In the genomic region with DNA sequence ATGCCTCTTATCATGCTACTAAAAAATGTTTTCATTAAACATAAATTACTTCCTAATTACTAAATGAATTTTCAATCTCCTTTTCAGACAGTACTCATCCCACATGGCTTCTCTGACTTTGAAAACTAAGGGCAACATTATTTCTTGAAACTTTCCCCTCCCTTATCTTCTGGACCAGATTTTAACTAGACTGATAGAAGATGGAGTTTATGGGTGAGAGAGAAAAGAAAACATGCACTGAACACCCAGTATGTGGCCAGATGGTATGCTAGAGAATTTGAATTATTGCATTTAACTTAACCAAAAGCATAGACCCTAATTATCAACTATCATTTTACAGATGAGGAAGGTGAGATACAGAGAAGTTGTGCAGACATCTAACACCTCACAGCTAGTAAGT, we compare ENCODE assay signal across 21 cellular contexts. TPM values are rescaled to one million over a fixed set of nuclear protein-coding genes. Genes with fewer than 3 reads are reported as not detected.
DNase-seq lines count a peak whose midpoint lies in the region; ATAC-seq and TF ChIP-seq lines count a peak whose summit lies in the region.
"Had no signal": no experiment of that assay in that cellular context is flagged by ENCODE, and none has a peak within 500 bp of the region (broad histone marks: within the 10 kb centered on the region; RNA-seq: fewer than 3 reads in every experiment).

No MANE protein-coding gene starts in this region.

- H3K27me3 ChIP-seq in left ventricle myocardium inferior (ENCODE audit: low read depth) = no peaks in the 10 kb centered on the region
- no peaks in the 10 kb centered on the region for H3K27me3 ChIP-seq in heart left ventricle
- H3K27me3 ChIP-seq: adrenal gland, body of pancreas, gastroesophageal sphincter, ovary, upper lobe of right lung had no signal

- H3K4me2 ChIP-seq in OCI-LY7 (ENCODE audit: low read length) = peak overlapping the region; percentile 50; the same call in 1 of the 2 replicates

- H3K27ac ChIP-seq in left ventricle myocardium inferior (replicated peaks) (peak overlapping the region; percentile 75), heart left ventricle (peak overlapping the region in 2 of 12 donors; percentile 54 to 68), OCI-LY7 (ENCODE audit: low read depth, low read length, poor library complexity, severe bottlenecking) (no peak overlapping the region)
- H3K27ac ChIP-seq: adrenal gland, body of pancreas, C4-2B, gastroesophageal sphincter, ovary, RWPE1, upper lobe of right lung had no signal

- peaks cover 42% of the 10 kb centered on the region for H3K36me3 Mint-ChIP-seq in central memory CD8-positive, alpha-beta T cell (ENCODE audit: insufficient read depth)

- DNase-seq in left ventricle myocardium inferior (no peak), heart left ventricle (no peak), OCI-LY7 (ENCODE audit: low spot score) (no peak), NCI-H146 treated with DMSO at 0.1 percent for 48 hours (lab: John Stamatoyannopoulos, UW; ENCODE audit: unreplicated experiment) (no peak), RKO (ENCODE audit: low spot score) (no peak), NCI-H1048 (lab: John Stamatoyannopoulos, UW) (no peak)
- no peak for DNase-seq in central memory CD8-positive, alpha-beta T cell (ENCODE audit: low spot score in 2 of 2)
- DNase-seq: adrenal gland, body of pancreas, cerebellar nuclear complex, HCEC 1CT, left ventricle myocardium superior, midbrain, NCI-H2081, NCI-H226, ovary, upper lobe of right lung had no signal

- no TSS peak for BruUV-seq in OCI-LY7 (replicated peaks; lab: Mats Ljungman, UMichigan)

- H3K4me3 ChIP-seq in left ventricle myocardium inferior (no peak overlapping the region), heart left ventricle (no peak overlapping the region), OCI-LY7 (ENCODE audit: low read depth, low read length, poor library complexity, severe bottlenecking) (no peak overlapping the region)
- H3K4me3 ChIP-seq: adrenal gland, body of pancreas, gastroesophageal sphincter, ovary, upper lobe of right lung had no signal

- H3K9me3 Mint-ChIP-seq in central memory CD8-positive, alpha-beta T cell = no peaks in the 10 kb centered on the region
- H3K9me3 Mint-ChIP-seq: nephron had no signal

- peaks cover 27% of the 10 kb centered on the region for H4K20me1 ChIP-seq in OCI-LY7 (ENCODE audit: insufficient read depth, low read length)

- POLR2A ChIA-PET in OCI-LY7 (lab: Charles Lee) = interaction anchor here (0.6 to 0.7 kb wide), 2 partner anchors 13 to 27 kb away, joined by 3 read pairs; no protein-coding TSS in a partner anchor

- H3K4me1 Mint-ChIP-seq in central memory CD8-positive, alpha-beta T cell = peaks cover 82% of the 10 kb centered on the region

- H3K4me1 ChIP-seq in left ventricle myocardium inferior (peaks cover 58% of the 10 kb centered on the region), heart left ventricle (peaks cover 0 to 73% (median 36%) of the 10 kb centered on the region in 12 donors), OCI-LY7 (ENCODE audit: insufficient read depth, low read length, poor library complexity, severe bottlenecking) (peaks cover 38% of the 10 kb centered on the region)

- no peak for ATAC-seq in heart left ventricle
- no peak for ATAC-seq in central memory CD8-positive, alpha-beta T cell (replicated peaks; ENCODE audit: extremely low read depth, poor library complexity, severe bottlenecking)
- ATAC-seq: body of pancreas, gastroesophageal sphincter, left ventricle myocardium superior, upper lobe of right lung had no signal

- peak overlapping the region; percentile 51 for H3K27ac Mint-ChIP-seq in central memory CD8-positive, alpha-beta T cell (ENCODE audit: low read depth)
- H3K27ac Mint-ChIP-seq: nephron had no signal

- no peaks in the 10 kb centered on the region for H3K9me3 ChIP-seq in left ventricle myocardium inferior (replicated peaks)
- no peaks in the 10 kb centered on the region for H3K9me3 ChIP-seq in heart left ventricle
- peaks cover 4% of the 10 kb centered on the region; the same call in 1 of the 2 replicates for H3K9me3 ChIP-seq in OCI-LY7 (ENCODE audit: low read length)
- H3K9me3 ChIP-seq: adrenal gland, body of pancreas, gastroesophageal sphincter, ovary, upper lobe of right lung had no signal

- CTCF ChIA-PET in OCI-LY7 (lab: Charles Lee; ENCODE audit: unreplicated experiment) = no interaction called here

- H3K9me2 ChIP-seq in OCI-LY7 (ENCODE audit: insufficient read depth, low read length) = no peaks in the 10 kb centered on the region

- no peaks in the 10 kb centered on the region for H3K27me3 Mint-ChIP-seq in central memory CD8-positive, alpha-beta T cell

- H3K36me3 ChIP-seq in left ventricle myocardium inferior (no peaks in the 10 kb centered on the region), heart left ventricle (no peaks in the 10 kb centered on the region), OCI-LY7 (ENCODE audit: insufficient read depth, low read length) (peaks cover 46% of the 10 kb centered on the region)
- H3K36me3 ChIP-seq: adrenal gland, gastroesophageal sphincter, ovary, upper lobe of right lung had no signal

- intact Hi-C loops in left ventricle myocardium inferior (cut with micrococcal nuclease) (no loop called here), heart left ventricle (cut with DNase I) (loop anchor here in 2 of 10 donors (5.0 to 10.0 kb wide), 2 partner anchors 40 to 58 kb away; no protein-coding TSS in a partner anchor), OCI-LY7 (cut with micrococcal nuclease; ENCODE audit: unreplicated experiment) (no loop called here)

- no peak for TF ChIP-seq POLR2A in heart left ventricle (IDR thresholded peaks at IDR 0.05)

- peak overlapping the region; percentile 38 for H3K4me3 Mint-ChIP-seq in central memory CD8-positive, alpha-beta T cell
- H3K4me3 Mint-ChIP-seq: nephron had no signal

- H2AFZ ChIP-seq in OCI-LY7 (ENCODE audit: low read length) = no peak overlapping the region

- H3K79me2 ChIP-seq in OCI-LY7 (ENCODE audit: insufficient read depth, low read depth, low read length) = peaks cover 100% of the 10 kb centered on the region

- TF ChIP-seq CTCF in left ventricle myocardium inferior (IDR thresholded peaks at IDR 0.05; ENCODE audit: borderline replicate concordance) (no peak), heart left ventricle (IDR thresholded peaks at IDR 0.05) (no peak), OCI-LY7 (conservative IDR thresholded peaks at IDR 0.05; ENCODE audit: low read length) (no peak)

RNA-seq across cellular contexts. Expression of gene CNOT6L, which starts 16.8 kb away (rescaled TPM):
- total RNA-seq in left ventricle myocardium inferior (21.8 TPM), heart left ventricle (10 to 100 TPM; 12.1 to 39.2 (median 19.6) TPM), OCI-LY7 (2022) (112 and 122 TPM in 2 replicates)
- 1 to 10 TPM; 2.2 to 6.9 TPM for polyA plus RNA-seq in heart left ventricle
- total RNA-seq in OCI-LY7 (2014; rRNA removed; shearing (Covaris generic)) = 17.3 and 21.4 TPM in 2 replicates
